Comparison of ENCODE assay signal across 11 cellular contexts in the genomic region with DNA sequence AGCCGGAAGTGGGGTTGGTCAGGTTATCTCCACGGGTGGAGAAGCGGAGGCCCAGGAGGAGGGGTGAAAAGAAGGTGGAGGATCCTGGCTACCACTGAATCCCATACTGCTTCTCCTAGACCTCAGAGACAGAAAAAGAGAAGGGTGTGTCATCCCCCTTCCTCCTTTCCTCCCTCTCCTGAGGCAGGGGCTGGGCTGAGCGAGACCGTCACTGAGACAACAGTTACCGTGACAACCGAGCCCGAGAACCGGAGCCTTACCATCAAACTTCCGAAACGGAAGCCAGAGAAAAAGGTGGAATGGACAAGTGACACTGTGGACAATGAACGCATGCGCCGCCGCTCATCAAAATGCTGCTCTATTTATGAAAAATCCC. TPM values are rescaled to one million over a fixed set of nuclear protein-coding genes. Genes with fewer than 3 reads are reported as not detected.
A peak's percentile ranks its signal among the peaks of the same experiment; 100 is the strongest.
DNase-seq lines count a peak whose midpoint lies in the region; ATAC-seq, FAIRE-seq and TF ChIP-seq lines count a peak whose summit lies in the region.
"Had no signal": no experiment of that assay in that cellular context is flagged by ENCODE, and none has a peak within 500 bp of the region (broad histone marks: within the 10 kb centered on the region; RNA-seq: fewer than 3 reads in every experiment).

No MANE protein-coding gene starts in this region.

- no peak for TF ChIP-seq EP300 in GM12878 (IDR thresholded peaks at IDR 0.05; ENCODE audit: borderline replicate concordance in 1 of 2, control insufficient read depth in 1 of 2, low read depth in 2 of 2, low read length in 2 of 2)

- H3K27ac ChIP-seq in GM12878 (ENCODE audit: control insufficient read depth, insufficient read depth): no peak overlapping the region
- no peak overlapping the region for H3K27ac ChIP-seq in osteoblast (ENCODE audit: low read depth, low read length)
- H3K27ac ChIP-seq in kidney (ENCODE audit: low read depth in 2 of 2, low read length in 2 of 2): no peak overlapping the region
- H3K27ac ChIP-seq: cardiac muscle cell had no signal

- in situ Hi-C loops in GM12878 (cut with MboI): no loop called here

- DNase-seq in GM06990 (ENCODE audit: extremely low read depth, insufficient read length) (peak; percentile 21), NT2/D1 (ENCODE audit: low read depth, low spot score) (peak; percentile 8), GM12878 (ENCODE audit: low read depth, low spot score) (no peak), osteoblast (ENCODE audit: insufficient read length, low spot score, missing footprints) (no peak), NCI-H128 (lab: John Stamatoyannopoulos, UW; ENCODE audit: unreplicated experiment) (no peak), kidney (no peak), cerebellum (ENCODE audit: low spot score) (no peak)
- DNase-seq: MV-4-11, T1000 had no signal

- H4K20me1 ChIP-seq in GM12878 (ENCODE audit: control insufficient read depth, insufficient read depth) (no peaks in the 10 kb centered on the region), osteoblast (ENCODE audit: insufficient read depth, low read length) (no peaks in the 10 kb centered on the region)

- RAD21 ChIA-PET in GM12878 (lab: Charles Lee; ENCODE audit: unreplicated experiment): no interaction called here

- no peak for TF ChIP-seq RAD21 in GM12878 (IDR thresholded peaks at IDR 0.05; ENCODE audit: insufficient read depth, low read depth, low read length)

- ATAC-seq in GM12878 (peak; percentile 18; the same call in 2 of the 3 replicates), GM21529 (IDR thresholded peaks at IDR 0.05; ENCODE audit: unreplicated experiment) (no peak)

- H2AFZ ChIP-seq in GM12878 (ENCODE audit: control insufficient read depth, low read depth, low read length) (peak overlapping the region; percentile 81), osteoblast (ENCODE audit: low read length) (peak overlapping the region; percentile 10)

- H3K4me3 ChIP-seq in GM06990 (replicated peaks; ENCODE audit: low read depth, low read length) (no peak overlapping the region; the same call in 1 of the 2 replicates), NT2/D1 (ENCODE audit: insufficient read length, low read depth) (no peak overlapping the region), GM12878 (no peak overlapping the region), osteoblast (ENCODE audit: insufficient read depth, low read length) (no peak overlapping the region), kidney (ENCODE audit: low read length in 2 of 2) (no peak overlapping the region)
- H3K4me3 ChIP-seq: cardiac muscle cell had no signal

- FAIRE-seq in GM12878 (lab: Jason Lieb, UNC) (no peak), kidney (lab: Jason Lieb, UNC) (no peak)

- no peak for TF ChIP-seq POLR2A in GM12878 (IDR thresholded peaks at IDR 0.05; ENCODE audit: low read depth, low read length)

- intact Hi-C loops in GM12878 (cut with micrococcal nuclease; ENCODE audit: unreplicated experiment) (no loop called here), kidney (cut with DNase I) (no loop called here)

- WGBS in GM12878 (ENCODE audit: insufficient coverage, insufficient replicate concordance, low lambda C conversion rate, missing lambda C conversion rate): 25% methylated on average over 15 of the region's 15 CpGs

- H3K79me2 ChIP-seq in GM12878 (ENCODE audit: control insufficient read depth, insufficient read depth, low read length): no peaks in the 10 kb centered on the region
- no peaks in the 10 kb centered on the region for H3K79me2 ChIP-seq in osteoblast (ENCODE audit: insufficient read depth, low read length)

- TF ChIP-seq CTCF in GM06990 (IDR thresholded peaks at IDR 0.05; ENCODE audit: insufficient read depth, low read length, poor library complexity, severe bottlenecking): no peak
- no peak for TF ChIP-seq CTCF in GM12878 (IDR thresholded peaks at IDR 0.05 in 2 of 3, conservative IDR thresholded peaks at IDR 0.05 in 1 of 3; ENCODE audit: control insufficient read depth in 2 of 3, extremely low read depth in 1 of 3, insufficient read depth in 1 of 3, low read depth in 3 of 3, low read length in 3 of 3)
- no peak for TF ChIP-seq CTCF in osteoblast (IDR thresholded peaks at IDR 0.05; ENCODE audit: extremely low read depth, low read depth, low read length)
- TF ChIP-seq CTCF in kidney (IDR thresholded peaks at IDR 0.05; ENCODE audit: borderline replicate concordance, extremely low read depth, insufficient read depth): no peak

- H3K27me3 ChIP-seq in GM06990 (replicated peaks; ENCODE audit: control insufficient read depth, insufficient read depth, low read length): no peaks in the 10 kb centered on the region; the same call in 1 of the 2 replicates
- H3K27me3 ChIP-seq in NT2/D1 (ENCODE audit: insufficient read depth, insufficient read length): no peaks in the 10 kb centered on the region
- H3K27me3 ChIP-seq in GM12878 (replicated peaks in 1 of 2; ENCODE audit: control insufficient read depth in 2 of 2, insufficient read depth in 2 of 2, low read length in 1 of 2): no peaks in the 10 kb centered on the region; a peak in 1 of 4 replicates
- H3K27me3 ChIP-seq in osteoblast (ENCODE audit: insufficient read depth, low read length): peaks cover 22% of the 10 kb centered on the region
- H3K27me3 ChIP-seq: cardiac muscle cell had no signal

- H3K4me1 ChIP-seq in NT2/D1 (ENCODE audit: insufficient read depth, insufficient read length): no peaks in the 10 kb centered on the region
- H3K4me1 ChIP-seq in GM12878 (ENCODE audit: control insufficient read depth, insufficient read depth, low read length): peaks cover 4% of the 10 kb centered on the region
- no peaks in the 10 kb centered on the region for H3K4me1 ChIP-seq in osteoblast (ENCODE audit: insufficient read depth, low read length)
- H3K4me1 ChIP-seq in kidney (ENCODE audit: control insufficient read depth in 1 of 2, insufficient read depth in 1 of 2, low read depth in 1 of 2, low read length in 2 of 2): no peaks in the 10 kb centered on the region

- CTCF ChIA-PET in GM12878 (lab: Yijun Ruan, JAX): no interaction called here

- POLR2A ChIA-PET in GM12878 (lab: Charles Lee): no interaction called here

- H3K9ac ChIP-seq in NT2/D1 (ENCODE audit: insufficient read length, low read depth): no peak overlapping the region
- no peak overlapping the region for H3K9ac ChIP-seq in GM12878 (ENCODE audit: control insufficient read depth, insufficient read depth, low read length)
- no peak overlapping the region for H3K9ac ChIP-seq in kidney (ENCODE audit: low read length in 2 of 2)

- BruUV-seq in GM12878 (replicated peaks; lab: Mats Ljungman, UMichigan): no TSS peak

- H3K4me2 ChIP-seq in GM12878 (ENCODE audit: control insufficient read depth, insufficient read depth) (peak overlapping the region; percentile 60; the same call in 1 of the 2 replicates), osteoblast (ENCODE audit: insufficient read depth, low read length) (no peak overlapping the region)

- SMC1A ChIA-PET in GM12878 (lab: Charles Lee; ENCODE audit: uncharacterized antibody, unreplicated experiment): no interaction called here

- H3K36me3 ChIP-seq in GM06990 (ENCODE audit: control insufficient read depth, insufficient read depth, low read length) (no peaks in the 10 kb centered on the region), NT2/D1 (ENCODE audit: insufficient read depth, insufficient read length, low read length) (no peaks in the 10 kb centered on the region), GM12878 (ENCODE audit: control insufficient read depth in 2 of 2, insufficient read depth in 2 of 2, low read length in 1 of 2) (no peaks in the 10 kb centered on the region), osteoblast (ENCODE audit: insufficient read depth, low read length) (no peaks in the 10 kb centered on the region), kidney (ENCODE audit: control insufficient read depth in 1 of 2, insufficient read depth in 2 of 2, low read length in 2 of 2) (no peaks in the 10 kb centered on the region)
- H3K36me3 ChIP-seq: cardiac muscle cell had no signal

- H3K9me3 ChIP-seq in NT2/D1 (ENCODE audit: insufficient read depth, low read length): no peaks in the 10 kb centered on the region
- H3K9me3 ChIP-seq in GM12878 (replicated peaks; ENCODE audit: control insufficient read depth, insufficient read depth, low read length): no peaks in the 10 kb centered on the region; the same call in 2 of the 3 replicates
- no peaks in the 10 kb centered on the region for H3K9me3 ChIP-seq in osteoblast (ENCODE audit: low read depth, low read length)
- H3K9me3 ChIP-seq in kidney (ENCODE audit: control insufficient read depth in 1 of 2, low read length in 2 of 2): no peaks in the 10 kb centered on the region

TF ChIP-seq in GM12878, 131 proteins besides CTCF, POLR2A, EP300 and RAD21 (continues in another document):
- TF ChIP-seq, protein P1, sequence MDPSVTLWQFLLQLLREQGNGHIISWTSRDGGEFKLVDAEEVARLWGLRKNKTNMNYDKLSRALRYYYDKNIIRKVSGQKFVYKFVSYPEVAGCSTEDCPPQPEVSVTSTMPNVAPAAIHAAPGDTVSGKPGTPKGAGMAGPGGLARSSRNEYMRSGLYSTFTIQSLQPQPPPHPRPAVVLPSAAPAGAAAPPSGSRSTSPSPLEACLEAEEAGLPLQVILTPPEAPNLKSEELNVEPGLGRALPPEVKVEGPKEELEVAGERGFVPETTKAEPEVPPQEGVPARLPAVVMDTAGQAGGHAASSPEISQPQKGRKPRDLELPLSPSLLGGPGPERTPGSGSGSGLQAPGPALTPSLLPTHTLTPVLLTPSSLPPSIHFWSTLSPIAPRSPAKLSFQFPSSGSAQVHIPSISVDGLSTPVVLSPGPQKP (IDR thresholded peaks at IDR 0.05; ENCODE audit: low read depth, low read length): no peak
- TF ChIP-seq IKZF1 (conservative IDR thresholded peaks at IDR 0.05): no peak
- no peak for TF ChIP-seq POU2F2 (IDR thresholded peaks at IDR 0.05; ENCODE audit: borderline replicate concordance, low read depth, low read length)

RNA-seq across cellular contexts. Expression of a gene that starts 42.1 kb away (rescaled TPM):
- 21.4 and 22.5 TPM in 2 replicates for total RNA-seq in GM12878 (2013; cell fraction: nucleolus; rRNA removed)
- 2.8 and 3.6 TPM in 2 replicates for total RNA-seq in GM12878 (2014; rRNA removed)
- total RNA-seq in GM12878 (2014; rRNA removed; fragmentation: Illumina TruSeq; extraction: Trizol): 3.4 and 4.1 TPM in 2 replicates
- 4.0 TPM in 2 replicates for total RNA-seq in GM12878 (2021)
- 2.0 TPM for polyA plus RNA-seq in GM12878 (2011; ENCODE audit: low read depth)
- polyA plus RNA-seq in GM12878 (2011; rRNA removed): 4.4 and 5.2 TPM in 2 replicates
- 3.0 and 3.2 TPM in 2 replicates for polyA plus RNA-seq in GM12878 (2011; cell fraction: cytosol; rRNA removed)
- 8.5 and 13.1 TPM in 2 replicates for polyA plus RNA-seq in GM12878 (2011; cell fraction: nucleus; rRNA removed)
- polyA plus RNA-seq in GM12878 (2012): 1.6 and 2.8 TPM in 2 replicates
- polyA plus RNA-seq in GM12878 (2014; fragmentation: Illumina TruSeq; extraction: Trizol): 3.0 and 3.3 TPM in 2 replicates
- polyA plus RNA-seq in GM12878 (2014; fragmentation: Nextera tagmentation; extraction: Ambion mirVana): under 1 TPM; 0.56 to 0.66 TPM
- polyA plus RNA-seq in GM12878 (2014; rRNA removed): 2.4 and 2.6 TPM in 2 replicates
- polyA plus RNA-seq in GM12878 (2016; fragmentation: Nextera tagmentation; extraction: Ambion mirVana): 1 to 10 TPM in 1 of 2 experiments, under 1 TPM in 1; 0.93 to 2.6 TPM
- 6.4 and 6.7 TPM in 2 replicates for polyA minus RNA-seq in GM12878 (2011; rRNA and poly(A)+ RNA removed)
- 2.1 and 3.5 TPM in 2 replicates for polyA minus RNA-seq in GM12878 (2011; cell fraction: cytosol; rRNA and poly(A)+ RNA removed)
- polyA minus RNA-seq in GM12878 (2011; cell fraction: nucleus; rRNA and poly(A)+ RNA removed): 4.2 and 6.6 TPM in 2 replicates
- total RNA-seq in osteoblast: 12.4 and 24.6 TPM in 2 replicates
- total RNA-seq in kidney: 12.0 TPM
- 5.5 TPM for polyA plus RNA-seq in kidney (ENCODE audit: insufficient read depth, low read depth, low replicate concordance)
- total RNA-seq in cerebellum: 13.5 TPM

Comparison
In these comparisons a context has a peak if more than half of its experiments do, and no peak if none do; other contexts are left out.
1. DNase-seq: peak in GM06990 (single experiment) and NT2/D1 (single experiment); none in GM12878 (single experiment), osteoblast (single experiment), NCI-H128 (single experiment), kidney (single experiment) and cerebellum (single experiment).